Comparison of ENCODE assay signal across 1 cellular context in the genomic region with DNA sequence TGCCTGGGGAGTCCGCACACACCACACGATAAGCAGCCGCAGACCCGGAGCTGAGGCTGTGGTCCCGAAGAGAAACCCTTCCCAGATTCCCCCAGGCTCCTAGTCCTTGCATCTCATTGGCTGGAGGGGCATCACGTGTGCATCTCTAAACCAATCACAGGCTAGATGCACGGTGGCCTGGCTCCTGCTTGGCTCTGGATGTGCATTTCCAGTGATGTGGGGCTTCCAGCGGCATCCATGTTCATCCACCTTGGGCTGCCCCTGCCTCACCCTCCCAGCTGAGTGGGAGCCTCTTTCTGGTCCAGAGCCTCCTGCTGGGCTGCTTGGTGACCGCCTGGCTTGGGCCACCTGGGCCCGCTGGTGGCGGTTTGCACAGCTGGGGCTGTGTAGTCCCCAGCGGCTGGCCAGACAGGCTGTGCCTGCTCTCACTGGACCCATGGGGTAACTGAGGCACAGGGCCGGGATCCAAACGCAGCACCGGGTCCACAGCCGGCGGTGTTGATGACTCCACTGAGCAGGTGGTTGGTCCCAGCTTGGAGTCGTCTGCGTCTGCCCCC.
TF ChIP-seq lines count a peak whose summit lies in the region.

No MANE protein-coding gene starts in this region.

TF ChIP-seq in GM12878, 131 proteins besides CTCF, POLR2A, EP300 and RAD21 (continued from another document):
- no peak for TF ChIP-seq MAX (IDR thresholded peaks at IDR 0.05; ENCODE audit: low read depth, low read length)
TF ChIP-seq in GM12878: peak in this region for 1.
